Comparison of ENCODE assay signal across 21 cellular contexts in genomic region chrX:26411045-26411444, GRCh38.
DNase-seq lines count a peak whose midpoint lies in the region; ATAC-seq, FAIRE-seq and TF ChIP-seq lines count a peak whose summit lies in the region.
"Had no signal": no experiment of that assay in that cellular context is flagged by ENCODE, and none has a peak within 500 bp of the region (broad histone marks: within the 10 kb centered on the region; RNA-seq: fewer than 3 reads in every experiment).

No MANE protein-coding gene starts in this region.

- H3K36me3 ChIP-seq in keratinocyte (ENCODE audit: control insufficient read depth in 2 of 2, extremely low read depth in 1 of 2, insufficient read depth in 2 of 2, low read length in 2 of 2) (no peaks in the 10 kb centered on the region), ovary (no peaks in the 10 kb centered on the region)
- H3K36me3 ChIP-seq: BLaER1 treated with 17β-estradiol and CSF1 and Interleukin-3, amounts not matched to agents 10 nM and 100 nM had no signal

- H3K4me3 ChIP-seq in epithelial cell of esophagus (ENCODE audit: low read length) (no peak overlapping the region), keratinocyte (ENCODE audit: control insufficient read depth in 2 of 3, extremely low read depth in 1 of 3, insufficient read depth in 2 of 3, low read depth in 1 of 3, low read length in 3 of 3) (no peak overlapping the region), ovary (no peak overlapping the region)
- H3K4me3 ChIP-seq: BLaER1 treated with 17β-estradiol and CSF1 and Interleukin-3, amounts not matched to agents 10 nM and 100 nM had no signal

- H3K4me2 ChIP-seq in keratinocyte (ENCODE audit: control insufficient read depth, extremely low read depth, insufficient read depth, low read depth, low read length): no peak overlapping the region
- H3K4me2 ChIP-seq: BLaER1 treated with 17β-estradiol and CSF1 and Interleukin-3, amounts not matched to agents 10 nM and 100 nM had no signal

- H3K9me3 Mint-ChIP-seq in Calu3 (ENCODE audit: low read depth, unreplicated experiment): peaks cover 3% of the 10 kb centered on the region

- no peaks in the 10 kb centered on the region for H3K9me3 ChIP-seq in keratinocyte (ENCODE audit: control insufficient read depth, low read depth, low read length)
- H3K9me3 ChIP-seq in ovary: no peaks in the 10 kb centered on the region

- no peaks in the 10 kb centered on the region for H3K27me3 ChIP-seq in keratinocyte (ENCODE audit: control insufficient read depth, extremely low read depth, insufficient read depth, low read length)
- no peaks in the 10 kb centered on the region for H3K27me3 ChIP-seq in ovary

- H3K4me1 Mint-ChIP-seq in Calu3 (ENCODE audit: low read depth, unreplicated experiment): no peaks in the 10 kb centered on the region
- H3K4me1 Mint-ChIP-seq: CD8-positive, alpha-beta memory T cell had no signal

- no peaks in the 10 kb centered on the region for H3K9me1 ChIP-seq in keratinocyte (ENCODE audit: control insufficient read depth, extremely low read depth, insufficient read depth, low read length)

- BruUV-seq in Calu3 (replicated peaks; lab: Mats Ljungman, UMichigan): no TSS peak

- H3K79me2 ChIP-seq in keratinocyte (ENCODE audit: control insufficient read depth, insufficient read depth, low read length): no peaks in the 10 kb centered on the region

- H3K27ac Mint-ChIP-seq in Calu3 (ENCODE audit: unreplicated experiment): no peak overlapping the region
- H3K27ac Mint-ChIP-seq: CD8-positive, alpha-beta memory T cell had no signal

- CTCF ChIA-PET in Calu3 (lab: Charles Lee): interaction anchor here (1.2 kb wide), 1 partner anchor 18 kb away, joined by 3 read pairs; no protein-coding TSS in a partner anchor

- H3K9ac ChIP-seq in keratinocyte (ENCODE audit: control insufficient read depth, extremely low read depth, insufficient read depth, low read length): no peak overlapping the region
- H3K9ac ChIP-seq: BLaER1 treated with 17β-estradiol and CSF1 and Interleukin-3, amounts not matched to agents 10 nM and 100 nM had no signal

- TF ChIP-seq POLR2A in ovary (IDR thresholded peaks at IDR 0.05): no peak

- TF ChIP-seq CTCF in Calu3 (IDR thresholded peaks at IDR 0.05; ENCODE audit: unreplicated experiment): no peak
- TF ChIP-seq CTCF in epithelial cell of esophagus (IDR thresholded peaks at IDR 0.05; ENCODE audit: insufficient read depth, low read depth, low read length, missing control alignments): no peak
- no peak for TF ChIP-seq CTCF in keratinocyte (optimal IDR thresholded peaks at IDR 0.05 in 1 of 3, IDR thresholded peaks at IDR 0.05 in 1 of 3, conservative IDR thresholded peaks at IDR 0.05 in 1 of 3; ENCODE audit: extremely low read depth in 1 of 3, insufficient read depth in 2 of 3, low read length in 3 of 3)
- no peak for TF ChIP-seq CTCF in ovary (IDR thresholded peaks at IDR 0.05)

- H3K4me3 Mint-ChIP-seq in Calu3 (ENCODE audit: low read depth, unreplicated experiment): no peak overlapping the region
- H3K4me3 Mint-ChIP-seq: CD8-positive, alpha-beta memory T cell had no signal

- DNase-seq in Calu3 (peak; percentile 3), OCI-M1 (lab: John Stamatoyannopoulos, UW) (peak; percentile 78), epithelial cell of esophagus (ENCODE audit: low read depth) (peak; percentile 75), keratinocyte (ENCODE audit: low read depth, low spot score) (no peak), HT-29 (ENCODE audit: low spot score) (no peak), ovary (no peak), Right ventricle myocardium superior (no peak), KG1 (lab: John Stamatoyannopoulos, UW) (no peak)
- DNase-seq: CD8-positive, alpha-beta memory T cell; GF-D8; GOT3; Karpas-422; MM.1S; NCI-H1105; NCI-H1694 treated with DMSO at 0.1 percent for 48 hours; NCI-H226; NCI-H526 treated with DMSO at 0.1 percent for 48 hours; SIG-M5 had no signal

- H3K27ac ChIP-seq in keratinocyte (ENCODE audit: control insufficient read depth, insufficient read depth, low read length) (peak overlapping the region; percentile 10), ovary (no peak overlapping the region)
- H3K27ac ChIP-seq: BLaER1 treated with 17β-estradiol and CSF1 and Interleukin-3, amounts not matched to agents 10 nM and 100 nM had no signal

- no peak for FAIRE-seq in keratinocyte (lab: Jason Lieb, UNC)
- FAIRE-seq: A204.1, GM12892 had no signal

- H4K20me1 ChIP-seq in keratinocyte (ENCODE audit: control insufficient read depth, extremely low read depth, insufficient read depth, low read length): no peaks in the 10 kb centered on the region
- H4K20me1 ChIP-seq: BLaER1 treated with 17β-estradiol and CSF1 and Interleukin-3, amounts not matched to agents 10 nM and 100 nM had no signal

- intact Hi-C loops in Calu3 (cut with micrococcal nuclease; ENCODE audit: unreplicated experiment) (no loop called here), ovary (cut with DNase I) (no loop called here), Right ventricle myocardium superior (cut with DNase I) (no loop called here)

- 51 to 63% (median 58%) methylated on average over 1 of the region's 1 CpG for WGBS in ovary, 3 donors

- dilution Hi-C loops in keratinocyte (cut with MboI; ENCODE audit: extremely low pct_ligation_motif_present, low sequenced_read_pairs): no loop called here

- no peaks in the 10 kb centered on the region for H3K36me3 Mint-ChIP-seq in Calu3 (ENCODE audit: insufficient read depth, unreplicated experiment)
- H3K36me3 Mint-ChIP-seq: CD8-positive, alpha-beta memory T cell had no signal

- H2AFZ ChIP-seq in keratinocyte (ENCODE audit: control insufficient read depth, low read length): no peak overlapping the region

- no peaks in the 10 kb centered on the region for H3K27me3 Mint-ChIP-seq in Calu3 (ENCODE audit: unreplicated experiment)
- H3K27me3 Mint-ChIP-seq: CD8-positive, alpha-beta memory T cell had no signal

- no peak for ATAC-seq in Right ventricle myocardium superior (ENCODE audit: poor library complexity)

- H3K4me1 ChIP-seq in keratinocyte (ENCODE audit: control insufficient read depth, extremely low read depth, insufficient read depth, low read length) (peaks cover 3% of the 10 kb centered on the region), ovary (ENCODE audit: insufficient read depth) (no peaks in the 10 kb centered on the region)
- H3K4me1 ChIP-seq: BLaER1 treated with 17β-estradiol and CSF1 and Interleukin-3, amounts not matched to agents 10 nM and 100 nM had no signal

- TF ChIP-seq EP300 in ovary (IDR thresholded peaks at IDR 0.05): no peak

Comparison
In these comparisons a context has a peak if more than half of its experiments do, and no peak if none do; other contexts are left out.
1. DNase-seq: peak in Calu3 (single experiment), OCI-M1 (single experiment) and epithelial cell of esophagus (single experiment); none in keratinocyte (single experiment), HT-29 (single experiment), ovary (0 of 5), Right ventricle myocardium superior (single experiment) and KG1 (single experiment).